Comparison of ENCODE assay signal across 12 cellular contexts in the genomic region with DNA sequence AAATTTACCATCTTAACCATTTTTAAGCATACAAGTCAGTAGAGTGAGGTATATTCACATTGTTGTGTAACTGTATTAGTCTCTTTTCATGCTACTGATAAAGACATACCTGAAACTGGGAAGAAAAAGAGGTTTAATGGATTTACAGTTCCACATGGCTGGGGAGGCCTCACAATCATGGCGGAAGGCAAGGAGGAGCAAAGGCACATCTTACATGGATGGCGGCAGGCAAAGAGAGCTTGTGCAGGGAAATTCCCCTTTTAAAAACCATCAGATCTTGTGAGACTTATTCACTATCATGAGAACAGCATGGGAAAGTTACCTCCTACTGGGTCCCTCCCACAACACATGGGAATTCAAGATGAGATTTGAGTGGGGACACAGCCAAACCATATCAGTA. TPM values are rescaled to one million over a fixed set of nuclear protein-coding genes. Genes with fewer than 3 reads are reported as not detected.
DNase-seq lines count a peak whose midpoint lies in the region; ATAC-seq, FAIRE-seq and TF ChIP-seq lines count a peak whose summit lies in the region.
"Not testable (repeated sequence)": the region's sequence is repeated elsewhere in the genome, so short reads cannot be mapped to it uniquely, and the experiment has no call there.
"Had no signal": no experiment of that assay in that cellular context is flagged by ENCODE, and none has a peak within 500 bp of the region (broad histone marks: within the 10 kb centered on the region; RNA-seq: fewer than 3 reads in every experiment).

No MANE protein-coding gene starts in this region.

- not testable (repeated sequence) for H3K9me1 ChIP-seq in endothelial cell of umbilical vein (replicated peaks; ENCODE audit: control insufficient read depth, extremely low read depth, insufficient read depth, low read length)

- H3K4me3 ChIP-seq in RWPE2 (ENCODE audit: severe bottlenecking); endothelial cell of umbilical vein (replicated peaks in 1 of 3; ENCODE audit: insufficient read depth in 1 of 3, low read depth in 1 of 3, low read length in 3 of 3); heart right ventricle; spleen; transverse colon: not testable (repeated sequence)

- not testable (repeated sequence) for BruUV-seq in Calu3 (replicated peaks; lab: Mats Ljungman, UMichigan); endothelial cell of umbilical vein (replicated peaks; lab: Mats Ljungman, UMichigan)

- TF ChIP-seq CTCF in Calu3 (IDR thresholded peaks at IDR 0.05; ENCODE audit: unreplicated experiment); RWPE2 (IDR thresholded peaks at IDR 0.05; ENCODE audit: poor library complexity, severe bottlenecking); endothelial cell of umbilical vein (IDR thresholded peaks at IDR 0.05; ENCODE audit: extremely low read depth in 1 of 2, insufficient read depth in 1 of 2, low read depth in 1 of 2, low read length in 2 of 2); heart right ventricle (IDR thresholded peaks at IDR 0.05); nephron (IDR thresholded peaks at IDR 0.05; ENCODE audit: unreplicated experiment in 3 of 3); spleen (IDR thresholded peaks at IDR 0.05 in 8 of 11, conservative IDR thresholded peaks at IDR 0.05 in 3 of 11); transverse colon (IDR thresholded peaks at IDR 0.05): not testable (repeated sequence)

- in situ Hi-C loops in transverse colon (cut with MboI; ENCODE audit: low pct_ligation_motif_present in 1 of 4, low pct_unique_long_range_greater_than_20kb in 1 of 4, low sequenced_read_pairs in 3 of 4): not testable (repeated sequence)

- intact Hi-C loops in Calu3 (cut with micrococcal nuclease; ENCODE audit: unreplicated experiment); endothelial cell of umbilical vein (cut with micrococcal nuclease); transverse colon (cut with DNase I; ENCODE audit: low total_unique reads): not testable (repeated sequence)
- intact Hi-C loops in heart right ventricle (cut with DNase I): loop anchor here in 3 of 10 donors (2.0 to 10.0 kb wide), 3 partner anchors 35 to 49 kb away; partner anchors contain the start of gene CDC27 (in 2 of the 3)
- intact Hi-C loops in spleen (cut with DNase I; ENCODE audit: low total_unique reads): loop anchor here (10.0 kb wide), 1 partner anchor 391 kb away; no protein-coding TSS in a partner anchor

- H3K9me3 Mint-ChIP-seq in Calu3 (ENCODE audit: low read depth, unreplicated experiment); nephron: not testable (repeated sequence)

- H3K36me3 Mint-ChIP-seq in Calu3 (ENCODE audit: insufficient read depth, unreplicated experiment); nephron (ENCODE audit: low read depth): not testable (repeated sequence)

- H3K27me3 Mint-ChIP-seq in Calu3 (ENCODE audit: unreplicated experiment): not testable (repeated sequence)
- peaks cover 18% of the 10 kb centered on the region for H3K27me3 Mint-ChIP-seq in nephron (ENCODE audit: low read depth)

- H3K27ac Mint-ChIP-seq in Calu3 (ENCODE audit: unreplicated experiment) (peak overlapping the region; percentile 2), nephron (peak overlapping the region in 2 of 3 experiments; percentile 10 to 91)

- 100% methylated on average over 2 of the region's 2 CpGs for WGBS in heart right ventricle, 2 donors
- 94 to 100% (median 99%) methylated on average over 2 of the region's 2 CpGs for WGBS in spleen, 5 donors
- WGBS in transverse colon (ENCODE audit: low coverage in 1 of 2), 2 donors: 96 to 100% methylated on average over 2 of the region's 2 CpGs

- not testable (repeated sequence) for H3K4me3 Mint-ChIP-seq in Calu3 (ENCODE audit: low read depth, unreplicated experiment); nephron

- H2AFZ ChIP-seq in endothelial cell of umbilical vein (ENCODE audit: low read depth, low read length): not testable (repeated sequence)

- H4K20me1 ChIP-seq in endothelial cell of umbilical vein (replicated peaks; ENCODE audit: control insufficient read depth, extremely low read depth, insufficient read depth, low read length): not testable (repeated sequence)

- peaks cover 24% of the 10 kb centered on the region for H3K4me1 ChIP-seq in RWPE2 (ENCODE audit: insufficient read depth, poor library complexity, severe bottlenecking)
- peaks cover 40% of the 10 kb centered on the region for H3K4me1 ChIP-seq in endothelial cell of umbilical vein (ENCODE audit: control insufficient read depth, extremely low read depth, insufficient read depth, low read length)
- H3K4me1 ChIP-seq in heart right ventricle: peaks cover 26 to 66% (median 43%) of the 10 kb centered on the region in 9 donors
- H3K4me1 ChIP-seq in spleen: peaks cover 14 to 69% (median 45%) of the 10 kb centered on the region in 6 donors
- peaks cover 5 to 21% (median 14%) of the 10 kb centered on the region in 4 donors for H3K4me1 ChIP-seq in transverse colon

- dilution Hi-C loops in endothelial cell of umbilical vein (cut with MboI; ENCODE audit: extremely low pct_ligation_motif_present, low sequenced_read_pairs): not testable (repeated sequence)

- H3K36me3 ChIP-seq in RWPE2 (ENCODE audit: low read depth); endothelial cell of umbilical vein (ENCODE audit: control insufficient read depth in 2 of 2, extremely low read depth in 1 of 2, insufficient read depth in 2 of 2, low read length in 2 of 2); heart right ventricle; spleen; transverse colon: not testable (repeated sequence)

- TF ChIP-seq POLR2A in endothelial cell of umbilical vein (IDR thresholded peaks at IDR 0.05; ENCODE audit: low read depth, low read length); spleen (IDR thresholded peaks at IDR 0.05); transverse colon (IDR thresholded peaks at IDR 0.05): not testable (repeated sequence)

- not testable (repeated sequence) for H3K79me2 ChIP-seq in endothelial cell of umbilical vein (ENCODE audit: control insufficient read depth, insufficient read depth, low read length)

- peaks cover 42% of the 10 kb centered on the region for H3K4me1 Mint-ChIP-seq in Calu3 (ENCODE audit: low read depth, unreplicated experiment)
- H3K4me1 Mint-ChIP-seq in nephron: peaks cover 33% of the 10 kb centered on the region

- not testable (repeated sequence) for DNase-seq in Calu3; RWPE2 (ENCODE audit: low spot score); endothelial cell of umbilical vein (ENCODE audit: low read depth, low spot score); heart right ventricle; spleen; transverse colon

- H3K9me3 ChIP-seq in RWPE2 (ENCODE audit: severe bottlenecking); endothelial cell of umbilical vein (replicated peaks; ENCODE audit: control insufficient read depth, insufficient read depth, low read length); heart right ventricle; spleen; transverse colon: not testable (repeated sequence)

- TF ChIP-seq EP300 in transverse colon (IDR thresholded peaks at IDR 0.05; ENCODE audit: low read depth): not testable (repeated sequence)

- POLR2A ChIA-PET in endothelial cell of umbilical vein (lab: Charles Lee): not testable (repeated sequence)

- H3K27ac ChIP-seq in RWPE2 (ENCODE audit: poor library complexity, severe bottlenecking) (peak overlapping the region; percentile 34), endothelial cell of umbilical vein (ENCODE audit: insufficient read depth, low read depth, low read length) (peak overlapping the region; percentile 97), heart right ventricle (peak overlapping the region; percentile 82 to 97 (median 88)), spleen (peak overlapping the region in 7 of 8 donors; percentile 9 to 83 (median 81)), transverse colon (peak overlapping the region in 3 of 4 donors; percentile 65 to 77 (median 69))

- not testable (repeated sequence) for H3K27me3 ChIP-seq in RWPE2 (ENCODE audit: insufficient read depth, poor library complexity, severe bottlenecking); endothelial cell of umbilical vein (ENCODE audit: control insufficient read depth in 2 of 2, insufficient read depth in 2 of 2, low read length in 2 of 2); heart right ventricle; spleen (replicated peaks in 1 of 7); transverse colon

- not testable (repeated sequence) for H3K4me2 ChIP-seq in endothelial cell of umbilical vein (ENCODE audit: insufficient read depth, low read length)

- H3K9ac ChIP-seq in endothelial cell of umbilical vein (replicated peaks; ENCODE audit: extremely low read depth, insufficient read depth, low read length): not testable (repeated sequence)

- ATAC-seq in RWPE2 (ENCODE audit: low read depth); heart right ventricle: not testable (repeated sequence)

- not testable (repeated sequence) for FAIRE-seq in endothelial cell of umbilical vein (lab: Jason Lieb, UNC)

- CTCF ChIA-PET in Calu3 (lab: Charles Lee) (interaction anchor here (0.8 to 1.6 kb wide), 2 partner anchors 15 to 92 kb away, joined by 3 read pairs; partner anchors contain the start of gene MYL4), endothelial cell of umbilical vein (lab: Charles Lee) (interaction anchor here (1.3 kb wide), 1 partner anchor 35 kb away, joined by 3 read pairs; no protein-coding TSS in a partner anchor)

RNA-seq across cellular contexts. Expression of gene MYL4, which starts 14.9 kb away (rescaled TPM):
- total RNA-seq in Calu3 (2022) (not detected in 2 replicates), endothelial cell of umbilical vein (1.9 and 2.0 TPM in 2 replicates), heart right ventricle (100 to 1,000 TPM in 5 of 10 donors, 10 to 100 TPM in 5; 33.9 to 459 (median 92.5) TPM), spleen (1 to 10 TPM in 5 of 7 donors, under 1 TPM in 2; 0.55 to 8.3 (median 3.9) TPM), transverse colon (not detected)
- polyA plus RNA-seq in endothelial cell of umbilical vein (1.5 and 2.1 TPM in 2 replicates), heart right ventricle (100 to 1,000 TPM in 1 of 2 donors, 10 to 100 TPM in 1; 36.5 to 239 TPM), spleen (1 to 10 TPM in 1 of 3 donors, under 1 TPM in 2; 0.39 to 1.6 (median 0.63) TPM)
- 1.7 TPM in 2 replicates for polyA plus RNA-seq in endothelial cell of umbilical vein (2011; cell fraction: cytosol; rRNA removed)
- 4.0 and 4.4 TPM in 2 replicates for polyA plus RNA-seq in endothelial cell of umbilical vein (2011; cell fraction: nucleus; rRNA removed)
- polyA plus RNA-seq in endothelial cell of umbilical vein (2012): 0.67 and 1.0 TPM in 2 replicates
- polyA minus RNA-seq in endothelial cell of umbilical vein: 6.7 and 7.5 TPM in 2 replicates
- not detected for polyA minus RNA-seq in endothelial cell of umbilical vein (2011; cell fraction: cytosol; rRNA and poly(A)+ RNA removed)
- polyA minus RNA-seq in endothelial cell of umbilical vein (2011; cell fraction: nucleus; rRNA and poly(A)+ RNA removed): 1.3 and 2.5 TPM in 2 replicates
- total RNA-seq: A172, GM23248, HT-29, NCI-H460 had no signal
- polyA plus RNA-seq: GM23248 had no signal

RNA-seq across cellular contexts. Expression of gene ITGB3, which starts 29.6 kb away (rescaled TPM):
- total RNA-seq in Calu3 (2022): 0.68 TPM in 1 of 2 replicates, not detected in the other
- 49.9 and 60.0 TPM in 2 replicates for total RNA-seq in endothelial cell of umbilical vein
- polyA plus RNA-seq in endothelial cell of umbilical vein: 50.2 and 55.8 TPM in 2 replicates
- polyA plus RNA-seq in endothelial cell of umbilical vein (2011; cell fraction: cytosol; rRNA removed): 44.2 and 44.7 TPM in 2 replicates
- 57.4 and 59.9 TPM in 2 replicates for polyA plus RNA-seq in endothelial cell of umbilical vein (2011; cell fraction: nucleus; rRNA removed)
- 104 and 109 TPM in 2 replicates for polyA plus RNA-seq in endothelial cell of umbilical vein (2012)
- 166 and 198 TPM in 2 replicates for polyA minus RNA-seq in endothelial cell of umbilical vein
- not detected for polyA minus RNA-seq in endothelial cell of umbilical vein (2011; cell fraction: cytosol; rRNA and poly(A)+ RNA removed)
- 57.6 and 72.7 TPM in 2 replicates for polyA minus RNA-seq in endothelial cell of umbilical vein (2011; cell fraction: nucleus; rRNA and poly(A)+ RNA removed)
- 10 to 100 TPM in 1 of 10 donors, 1 to 10 TPM in 9; 2.5 to 18.0 (median 3.5) TPM for total RNA-seq in heart right ventricle
- 1 to 10 TPM; 1.9 to 2.4 TPM for polyA plus RNA-seq in heart right ventricle
- total RNA-seq in spleen: 10 to 100 TPM; 19.1 to 56.0 (median 32.6) TPM
- 1 to 10 TPM in 1 of 3 donors, under 1 TPM in 2; 0.30 to 1.1 (median 0.73) TPM for polyA plus RNA-seq in spleen
- total RNA-seq in transverse colon: 10 to 100 TPM in 1 of 4 donors, 1 to 10 TPM in 3; 7.9 to 26.3 (median 8.6) TPM
- total RNA-seq: A172, H9, HT-29, NCI-H460 had no signal

RNA-seq across cellular contexts. Expression of gene CDC27, which starts 35.0 kb away (rescaled TPM):
- total RNA-seq in Calu3 (2022): 132 and 133 TPM in 2 replicates
- 172 and 179 TPM in 2 replicates for total RNA-seq in endothelial cell of umbilical vein
- polyA plus RNA-seq in endothelial cell of umbilical vein: 76.1 and 77.2 TPM in 2 replicates
- 75.4 and 77.5 TPM in 2 replicates for polyA plus RNA-seq in endothelial cell of umbilical vein (2011; cell fraction: cytosol; rRNA removed)
- polyA plus RNA-seq in endothelial cell of umbilical vein (2011; cell fraction: nucleus; rRNA removed): 130 and 136 TPM in 2 replicates
- polyA plus RNA-seq in endothelial cell of umbilical vein (2012): 78.6 and 135 TPM in 2 replicates
- polyA minus RNA-seq in endothelial cell of umbilical vein: 245 and 261 TPM in 2 replicates
- 86.2 TPM for polyA minus RNA-seq in endothelial cell of umbilical vein (2011; cell fraction: cytosol; rRNA and poly(A)+ RNA removed)
- 89.4 and 158 TPM in 2 replicates for polyA minus RNA-seq in endothelial cell of umbilical vein (2011; cell fraction: nucleus; rRNA and poly(A)+ RNA removed)
- 100 to 1,000 TPM in 2 of 10 donors, 10 to 100 TPM in 8; 73.7 to 103 (median 84.9) TPM for total RNA-seq in heart right ventricle
- polyA plus RNA-seq in heart right ventricle: 10 to 100 TPM; 14.0 to 21.3 TPM
- 10 to 100 TPM; 57.6 to 94.5 (median 82.2) TPM for total RNA-seq in spleen
- polyA plus RNA-seq in spleen: 10 to 100 TPM; 14.0 to 21.3 (median 15.0) TPM
- 10 to 100 TPM; 37.5 to 63.9 (median 40.6) TPM for total RNA-seq in transverse colon

Comparison
In these comparisons a context has a peak if more than half of its experiments do, and no peak if none do; other contexts are left out.
1. H3K27ac ChIP-seq: peak in every context shown above with its lines; median percentile 97 in endothelial cell of umbilical vein; 88 in heart right ventricle; 81 in spleen; 69 in transverse colon; 34 in RWPE2.